In the genomic region with DNA sequence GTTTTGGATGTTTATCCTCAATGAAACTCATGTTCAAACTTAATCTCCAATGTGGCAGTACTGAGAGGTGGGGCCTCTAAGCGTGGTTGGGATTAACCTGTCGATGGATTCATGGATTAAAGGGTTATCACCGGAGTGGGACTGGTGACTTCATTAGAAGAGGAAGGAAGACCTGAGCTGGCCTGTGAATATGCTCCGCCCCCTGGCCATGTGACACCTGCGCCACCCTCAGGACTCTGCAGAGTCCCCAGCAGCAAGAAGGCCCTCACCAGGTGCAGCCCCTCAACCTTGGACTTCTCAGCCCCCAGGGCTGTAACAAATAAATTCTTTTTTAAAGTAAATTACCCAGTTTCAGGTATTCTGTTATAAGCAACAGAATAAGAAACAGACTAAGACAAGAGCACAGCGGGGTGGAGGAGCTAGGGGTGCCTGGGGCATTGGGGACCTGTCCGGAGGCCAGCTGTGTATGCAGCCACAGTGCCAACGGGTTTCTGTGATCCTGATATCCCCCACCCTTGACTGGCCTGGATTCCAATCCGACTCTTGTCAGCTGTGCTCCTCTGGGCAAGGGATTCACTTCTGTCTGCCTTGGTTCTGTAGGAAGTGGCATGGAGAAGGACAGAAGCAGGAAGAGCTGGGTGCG, we compare ENCODE assay signal across 18 cellular contexts. TPM values are rescaled to one million over a fixed set of nuclear protein-coding genes. Genes with fewer than 3 reads are reported as not detected.
DNase-seq lines count a peak whose midpoint lies in the region; ATAC-seq and TF ChIP-seq lines count a peak whose summit lies in the region.
"Had no signal": no experiment of that assay in that cellular context is flagged by ENCODE, and none has a peak within 500 bp of the region (broad histone marks: within the 10 kb centered on the region; RNA-seq: fewer than 3 reads in every experiment).

No MANE protein-coding gene starts in this region.

- no peaks in the 10 kb centered on the region for H3K27me3 Mint-ChIP-seq in CD4-positive, alpha-beta memory T cell
- H3K27me3 Mint-ChIP-seq in IgD-negative memory B cell: peaks cover 2% of the 10 kb centered on the region
- H3K27me3 Mint-ChIP-seq in activated B cell treated with CpG ODN at 0.5 μM for 24 hours: no peaks in the 10 kb centered on the region
- H3K27me3 Mint-ChIP-seq in naive thymus-derived CD8-positive, alpha-beta T cell: peaks cover 0 to 4% (median 0%) of the 10 kb centered on the region in 5 donors

- no peak for DNase-seq in CD4-positive, alpha-beta memory T cell
- DNase-seq in activated B cell treated with CpG ODN at 0.5 μM for 24 hours (no peak), LoVo (ENCODE audit: low spot score) (no peak), A172 (ENCODE audit: low spot score) (no peak), RPMI8226 (no peak)
- DNase-seq in naive thymus-derived CD8-positive, alpha-beta T cell: no peak
- DNase-seq: Caco-2, DMS53, MG63, NCI-H1092 treated with DMSO at 0.1 percent for 48 hours, NCI-H1694, NCI-H2107, NCI-H774 had no signal

- H3K27ac Mint-ChIP-seq in CD4-positive, alpha-beta memory T cell: peak overlapping the region in 6 of 7 donors; percentile 0 to 100 (median 76)
- H3K27ac Mint-ChIP-seq in IgD-negative memory B cell (peak overlapping the region in 2 of 3 donors; percentile 11 to 95), activated B cell treated with CpG ODN at 0.5 μM for 24 hours (peak overlapping the region; percentile 79)
- peak overlapping the region in 8 of 10 donors; percentile 15 to 100 (median 100) for H3K27ac Mint-ChIP-seq in naive thymus-derived CD8-positive, alpha-beta T cell

- H3K4me1 Mint-ChIP-seq in CD4-positive, alpha-beta memory T cell: peaks cover 23 to 38% (median 32%) of the 10 kb centered on the region in 4 donors
- H3K4me1 Mint-ChIP-seq in IgD-negative memory B cell: peaks cover 18 to 32% (median 25%) of the 10 kb centered on the region in 3 donors
- peaks cover 31% of the 10 kb centered on the region for H3K4me1 Mint-ChIP-seq in activated B cell treated with CpG ODN at 0.5 μM for 24 hours
- peaks cover 35 to 51% (median 41%) of the 10 kb centered on the region in 4 donors for H3K4me1 Mint-ChIP-seq in naive thymus-derived CD8-positive, alpha-beta T cell

- no peak for TF ChIP-seq CTCF in activated B cell treated with CpG ODN at 0.5 μM for 24 hours (IDR thresholded peaks at IDR 0.05)

- no peak overlapping the region for H3K27ac ChIP-seq in CD4-positive, alpha-beta memory T cell (ENCODE audit: low read depth, low read length)
- H3K27ac ChIP-seq: SJSA1 had no signal

- H3K9me3 ChIP-seq in CD4-positive, alpha-beta memory T cell (ENCODE audit: control insufficient read depth in 1 of 2, low read length in 2 of 2): no peaks in the 10 kb centered on the region
- H3K9me3 ChIP-seq: BLaER1 treated with 17β-estradiol and CSF1 and Interleukin-3, amounts not matched to agents 10 nM and 100 nM; Caco-2; HAP-1; MG63; SJSA1 had no signal

- intact Hi-C loops in CD4-positive, alpha-beta memory T cell (cut with micrococcal nuclease): loop anchor here (5.0 kb wide), 1 partner anchor 488 kb away; a partner anchor contains a TSS
- intact Hi-C loops in activated B cell treated with CpG ODN at 0.5 μM for 24 hours (cut with micrococcal nuclease): loop anchor here (5.0 to 10.0 kb wide), 7 partner anchors 223 to 1668 kb away; a partner anchor contains a TSS

- peaks cover 3 to 13% of the 10 kb centered on the region in 2 donors for H3K36me3 Mint-ChIP-seq in CD4-positive, alpha-beta memory T cell
- peaks cover 3% of the 10 kb centered on the region for H3K36me3 Mint-ChIP-seq in IgD-negative memory B cell
- peaks cover 1% of the 10 kb centered on the region for H3K36me3 Mint-ChIP-seq in activated B cell treated with CpG ODN at 0.5 μM for 24 hours (ENCODE audit: low read depth)
- peaks cover 0 to 2% (median 0%) of the 10 kb centered on the region in 3 donors for H3K36me3 Mint-ChIP-seq in naive thymus-derived CD8-positive, alpha-beta T cell

- H3K4me3 Mint-ChIP-seq in CD4-positive, alpha-beta memory T cell: no peak overlapping the region
- peak overlapping the region in 1 of 4 donors; percentile 79 for H3K4me3 Mint-ChIP-seq in IgD-negative memory B cell
- H3K4me3 Mint-ChIP-seq in activated B cell treated with CpG ODN at 0.5 μM for 24 hours: no peak overlapping the region
- peak overlapping the region in 1 of 10 donors; percentile 15 for H3K4me3 Mint-ChIP-seq in naive thymus-derived CD8-positive, alpha-beta T cell

- H3K36me3 ChIP-seq in CD4-positive, alpha-beta memory T cell (ENCODE audit: insufficient read depth, low read length): no peaks in the 10 kb centered on the region

- POLR2A ChIA-PET in CD4-positive, alpha-beta memory T cell (lab: Charles Lee; ENCODE audit: partially characterized antibody): interaction anchor here (0.7 kb wide), 1 partner anchor 20 kb away, joined by 3 read pairs; no protein-coding TSS in a partner anchor
- POLR2A ChIA-PET in activated B cell treated with CpG ODN at 0.5 μM for 24 hours (lab: Charles Lee): no interaction called here
- POLR2A ChIA-PET in naive thymus-derived CD8-positive, alpha-beta T cell (lab: Charles Lee): interaction anchor here (0.7 to 5.0 kb wide), 3 partner anchors 9 to 34 kb away, joined by 3 to 72 read pairs (median 4); no protein-coding TSS in a partner anchor

- no peak for ATAC-seq in activated B cell treated with CpG ODN at 0.5 μM for 24 hours (ENCODE audit: low read depth)
- no peak for ATAC-seq in naive thymus-derived CD8-positive, alpha-beta T cell
- ATAC-seq: GM12878 had no signal

- peaks cover 24% of the 10 kb centered on the region for H3K4me1 ChIP-seq in CD4-positive, alpha-beta memory T cell (ENCODE audit: insufficient read depth, low read length)

- no peaks in the 10 kb centered on the region for H3K9me3 Mint-ChIP-seq in CD4-positive, alpha-beta memory T cell
- H3K9me3 Mint-ChIP-seq in IgD-negative memory B cell (no peaks in the 10 kb centered on the region), activated B cell treated with CpG ODN at 0.5 μM for 24 hours (no peaks in the 10 kb centered on the region)
- H3K9me3 Mint-ChIP-seq in naive thymus-derived CD8-positive, alpha-beta T cell: no peaks in the 10 kb centered on the region

- H3K27me3 ChIP-seq in CD4-positive, alpha-beta memory T cell (ENCODE audit: insufficient read depth, low read length): no peaks in the 10 kb centered on the region
- H3K27me3 ChIP-seq: BLaER1 treated with 17β-estradiol and CSF1 and Interleukin-3, amounts not matched to agents 10 nM and 100 nM; MG63; SJSA1 had no signal

- CTCF ChIA-PET in CD4-positive, alpha-beta memory T cell (lab: Charles Lee; ENCODE audit: partially characterized antibody): interaction anchor here (0.8 to 7.3 kb wide), 10 partner anchors 9 to 176 kb away, joined by 3 to 130 read pairs (median 9); no protein-coding TSS in a partner anchor
- CTCF ChIA-PET in activated B cell treated with CpG ODN at 0.5 μM for 24 hours (lab: Charles Lee): interaction anchor here (3.3 to 5.0 kb wide), 3 partner anchors 20 to 176 kb away, joined by 20 to 82 read pairs (median 39); no protein-coding TSS in a partner anchor

- no peak overlapping the region for H3K4me3 ChIP-seq in CD4-positive, alpha-beta memory T cell (ENCODE audit: low read length in 2 of 2)
- H3K4me3 ChIP-seq: BLaER1 treated with 17β-estradiol and CSF1 and Interleukin-3, amounts not matched to agents 10 nM and 100 nM; GM12878; HAP-1; MG63; SJSA1 had no signal

RNA-seq across cellular contexts. Expression of a gene that starts 3.2 kb away (rescaled TPM):
- total RNA-seq in CD4-positive, alpha-beta memory T cell: 10 to 100 TPM; 39.1 TPM
- 10 to 100 TPM; 21.8 to 31.1 TPM for polyA plus RNA-seq in CD4-positive, alpha-beta memory T cell
- polyA plus RNA-seq in IgD-negative memory B cell: 19.4 TPM
- 26.9 and 30.3 TPM in 2 replicates for total RNA-seq in activated B cell treated with CpG ODN at 0.5 μM for 24 hours
- total RNA-seq in naive thymus-derived CD8-positive, alpha-beta T cell: 10 to 100 TPM; 37.2 to 39.9 TPM
- 10 to 100 TPM; 20.3 to 28.3 (median 24.0) TPM for polyA plus RNA-seq in naive thymus-derived CD8-positive, alpha-beta T cell
- total RNA-seq in A172 (2014; rRNA removed; shearing (Covaris generic)): 36.9 and 37.9 TPM in 2 replicates

RNA-seq across cellular contexts. Expression of a gene that starts 58.1 kb away (rescaled TPM):
- total RNA-seq in CD4-positive, alpha-beta memory T cell: under 1 TPM; 0.12 to 1.00 TPM
- under 1 TPM in 1 of 2 donors, not detected in 1; 0.13 TPM for polyA plus RNA-seq in CD4-positive, alpha-beta memory T cell
- polyA plus RNA-seq in IgD-negative memory B cell: 0.19 TPM
- 0.39 and 0.62 TPM in 2 replicates for total RNA-seq in activated B cell treated with CpG ODN at 0.5 μM for 24 hours
- 1 to 10 TPM in 1 of 2 experiments, under 1 TPM in 1; 0.52 to 2.9 TPM for total RNA-seq in naive thymus-derived CD8-positive, alpha-beta T cell
- polyA plus RNA-seq in naive thymus-derived CD8-positive, alpha-beta T cell: 1 to 10 TPM in 1 of 3 donors, not detected in 2; 2.0 TPM
- total RNA-seq in A172 (2014; rRNA removed; shearing (Covaris generic)): 42.0 and 50.5 TPM in 2 replicates

Comparison
In these comparisons a context has a peak if more than half of its experiments do, and no peak if none do; other contexts are left out.
1. RNA of a gene that starts 58.1 kb away (total RNA-seq): 42.0 to 50.5 TPM in A172; 0.52 to 2.9 TPM in naive thymus-derived CD8-positive, alpha-beta T cell, 0.12 to 1.00 TPM in CD4-positive, alpha-beta memory T cell and 0.39 to 0.62 TPM in activated B cell treated with CpG ODN at 0.5 μM for 24 hours; every median in the first group is over 10 times any median in the second.
2. Peak in every context shown above with its lines, with median percentiles within 50 percentile points of each other: H3K27ac Mint-ChIP-seq.